In genomic region chr7:134691820-134692705, GRCh38 we compare ENCODE assay signal across 14 cellular contexts. TPM values are rescaled to one million over a fixed set of nuclear protein-coding genes. Genes with fewer than 3 reads are reported as not detected.
A peak's percentile ranks its signal among the peaks of the same experiment; 100 is the strongest.
DNase-seq lines count a peak whose midpoint lies in the region; ATAC-seq and TF ChIP-seq lines count a peak whose summit lies in the region.
"Had no signal": no experiment of that assay in that cellular context is flagged by ENCODE, and none has a peak within 500 bp of the region (broad histone marks: within the 10 kb centered on the region; RNA-seq: fewer than 3 reads in every experiment).

No MANE protein-coding gene starts in this region.

- H3K27me3 ChIP-seq in esophagus squamous epithelium (no peaks in the 10 kb centered on the region), sigmoid colon (no peaks in the 10 kb centered on the region)

- H3K4me3 ChIP-seq in SK-N-MC (peak overlapping the region; percentile 59), esophagus squamous epithelium (no peak overlapping the region), sigmoid colon (no peak overlapping the region)

- no peak for TF ChIP-seq POLR2A in esophagus squamous epithelium (IDR thresholded peaks at IDR 0.05)
- no peak for TF ChIP-seq POLR2A in sigmoid colon (IDR thresholded peaks at IDR 0.05)

- WGBS in esophagus squamous epithelium, 2 donors = 34 to 50% methylated on average over 10 of the region's 10 CpGs
- WGBS in sigmoid colon, 2 donors = 72 to 75% methylated on average over 10 of the region's 10 CpGs

- H3K36me3 ChIP-seq in SK-N-MC (ENCODE audit: insufficient read depth, low read length) (no peaks in the 10 kb centered on the region), esophagus squamous epithelium (no peaks in the 10 kb centered on the region), sigmoid colon (no peaks in the 10 kb centered on the region)

- no peaks in the 10 kb centered on the region for H3K9me3 Mint-ChIP-seq in activated naive CD8-positive, alpha-beta T cell treated with anti-CD3 and anti-CD28 coated beads for 36 hours
- H3K9me3 Mint-ChIP-seq: CD4-positive, alpha-beta memory T cell; nephron progenitor cell had no signal

- ATAC-seq in GM21528 (IDR thresholded peaks at IDR 0.05; ENCODE audit: low FRiP score, unreplicated experiment) = no peak

- TF ChIP-seq CTCF in esophagus squamous epithelium (IDR thresholded peaks at IDR 0.05) = no peak
- TF ChIP-seq CTCF in sigmoid colon (IDR thresholded peaks at IDR 0.05) = no peak

- no peak overlapping the region for H3K27ac Mint-ChIP-seq in activated naive CD8-positive, alpha-beta T cell treated with anti-CD3 and anti-CD28 coated beads for 36 hours
- H3K27ac Mint-ChIP-seq: CD4-positive, alpha-beta memory T cell; nephron progenitor cell had no signal

- TF ChIP-seq EP300 in sigmoid colon (IDR thresholded peaks at IDR 0.05) = no peak

- H3K4me3 Mint-ChIP-seq in activated naive CD8-positive, alpha-beta T cell treated with anti-CD3 and anti-CD28 coated beads for 36 hours = no peak overlapping the region
- H3K4me3 Mint-ChIP-seq: CD4-positive, alpha-beta memory T cell; nephron progenitor cell had no signal

- no peaks in the 10 kb centered on the region for H3K27me3 Mint-ChIP-seq in activated naive CD8-positive, alpha-beta T cell treated with anti-CD3 and anti-CD28 coated beads for 36 hours

- no peaks in the 10 kb centered on the region for H3K36me3 Mint-ChIP-seq in activated naive CD8-positive, alpha-beta T cell treated with anti-CD3 and anti-CD28 coated beads for 36 hours
- H3K36me3 Mint-ChIP-seq: CD4-positive, alpha-beta memory T cell had no signal

- peaks cover 11% of the 10 kb centered on the region for H3K4me1 Mint-ChIP-seq in activated naive CD8-positive, alpha-beta T cell treated with anti-CD3 and anti-CD28 coated beads for 36 hours
- H3K4me1 Mint-ChIP-seq: CD4-positive, alpha-beta memory T cell had no signal

- peaks cover 0 to 37% (median 24%) of the 10 kb centered on the region in 3 donors for H3K4me1 ChIP-seq in esophagus squamous epithelium
- peaks cover 0 to 56% (median 38%) of the 10 kb centered on the region in 4 donors for H3K4me1 ChIP-seq in sigmoid colon

- peak; percentile 66 for DNase-seq in AG20443 (ENCODE audit: low spot score)
- DNase-seq in SK-N-MC (ENCODE audit: low read depth, low spot score) = no peak
- DNase-seq in esophagus squamous epithelium (lab: John Stamatoyannopoulos, UW) = no peak
- DNase-seq in sigmoid colon = no peak
- no peak for DNase-seq in SHP77 (lab: John Stamatoyannopoulos, UW)
- no peak for DNase-seq in CD1c-positive myeloid dendritic cell (ENCODE audit: extremely low spot score)
- no peak for DNase-seq in activated naive CD8-positive, alpha-beta T cell treated with anti-CD3 and anti-CD28 coated beads for 36 hours
- DNase-seq: activated T-cell treated with anti-CD3 and anti-CD28 coated beads, Interleukin-2, amount 50 U/mL, for 1 hour; CD4-positive, alpha-beta memory T cell; cerebellar nuclear complex; NCI-H1694 treated with DMSO at 0.1 percent for 48 hours; nephron progenitor cell; stimulated activated CD4-positive, alpha-beta T cell treated with anti-CD3 and anti-CD28 coated beads, Interleukin-4, amount 100 ng/mL, for 4 hours had no signal

- H3K9ac ChIP-seq in SK-N-MC (ENCODE audit: insufficient read length) = no peak overlapping the region

- H3K9me3 ChIP-seq in SK-N-MC (ENCODE audit: low read depth, low read length) (no peaks in the 10 kb centered on the region), esophagus squamous epithelium (no peaks in the 10 kb centered on the region), sigmoid colon (no peaks in the 10 kb centered on the region)

- intact Hi-C loops in esophagus squamous epithelium (cut with DNase I) = loop anchor here (10.0 kb wide), 1 partner anchor 263 kb away; no protein-coding TSS in a partner anchor
- intact Hi-C loops in sigmoid colon (cut with DNase I) = loop anchor here (2.0 to 5.0 kb wide), 3 partner anchors 63 to 200 kb away; no protein-coding TSS in a partner anchor

- H3K27ac ChIP-seq in SK-N-MC (peak overlapping the region; percentile 55; the same call in 1 of the 2 replicates), esophagus squamous epithelium (peak overlapping the region in 3 of 4 donors; percentile 70 to 78 (median 77)), sigmoid colon (peak overlapping the region in 3 of 4 donors; percentile 81 to 90 (median 84))

RNA-seq across cellular contexts. Expression of gene BPGM, which starts 45.4 kb away (rescaled TPM):
- 10 to 100 TPM in 2 of 4 donors, 1 to 10 TPM in 2; 4.4 to 16.8 (median 11.3) TPM for total RNA-seq in esophagus squamous epithelium
- 10 to 100 TPM; 14.8 to 22.8 (median 19.0) TPM for total RNA-seq in sigmoid colon
- polyA plus RNA-seq in sigmoid colon = 10 to 100 TPM in 1 of 3 donors, 1 to 10 TPM in 2; 9.0 to 10.5 (median 9.7) TPM
- 10 to 100 TPM; 16.3 to 17.4 TPM for total RNA-seq in activated naive CD8-positive, alpha-beta T cell treated with anti-CD3 and anti-CD28 coated beads for 36 hours
